ENCODE assay signal across 9 cellular contexts in the genomic region with DNA sequence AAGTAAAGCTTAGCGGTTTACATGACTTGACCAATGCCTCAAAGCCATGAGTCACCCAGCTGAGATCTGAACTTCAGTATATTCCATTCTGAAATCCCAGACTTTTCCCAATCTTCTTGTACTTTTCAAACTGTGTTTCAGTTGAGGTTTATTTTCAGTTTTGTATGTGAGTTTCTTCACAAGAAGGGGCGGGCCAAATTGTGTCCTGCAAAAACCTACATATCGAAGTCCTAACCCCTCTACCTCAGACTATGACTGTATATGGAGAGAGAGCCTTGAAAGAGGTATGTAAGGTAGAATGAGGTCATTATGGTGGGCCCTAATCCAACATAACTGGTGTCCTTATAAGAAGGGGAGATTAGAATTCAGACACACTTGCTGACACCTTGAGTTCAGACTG. TPM values are rescaled to one million over a fixed set of nuclear protein-coding genes. Genes with fewer than 3 reads are reported as not detected.
DNase-seq lines count a peak whose midpoint lies in the region; FAIRE-seq and TF ChIP-seq lines count a peak whose summit lies in the region.
"Had no signal": no experiment of that assay in that cellular context is flagged by ENCODE, and none has a peak within 500 bp of the region (broad histone marks: within the 10 kb centered on the region; RNA-seq: fewer than 3 reads in every experiment).

No MANE protein-coding gene starts in this region.

- no peaks in the 10 kb centered on the region for H3K36me3 ChIP-seq in H1 (ENCODE audit: control insufficient read depth in 2 of 4, insufficient read depth in 4 of 4, low read length in 3 of 4)
- peaks cover 18% of the 10 kb centered on the region for H3K36me3 ChIP-seq in neutrophil

- no peak overlapping the region for H3K9ac ChIP-seq in H1 (replicated peaks in 1 of 4; ENCODE audit: extremely low read depth in 1 of 4, low read depth in 3 of 4, low read length in 3 of 4)

- H3K79me2 ChIP-seq in H1 (ENCODE audit: control insufficient read depth in 1 of 2, insufficient read depth in 2 of 2, low read length in 2 of 2): no peaks in the 10 kb centered on the region

- H2AK5ac ChIP-seq in H1 (ENCODE audit: low read depth, low read length): no peak overlapping the region

- TF ChIP-seq CTCF in AG10803 (conservative IDR thresholded peaks at IDR 0.05; ENCODE audit: low read length): no peak
- TF ChIP-seq CTCF in H1 (IDR thresholded peaks at IDR 0.05; ENCODE audit: control extremely low read depth in 1 of 3, insufficient read depth in 1 of 3, low read depth in 1 of 3, low read length in 3 of 3): no peak
- no peak for TF ChIP-seq CTCF in neutrophil (IDR thresholded peaks at IDR 0.05)

- H3K27ac ChIP-seq in H1 (ENCODE audit: low read depth, low read length) (no peak overlapping the region), neutrophil (peak overlapping the region; percentile 96)

- H3K79me1 ChIP-seq in H1 (ENCODE audit: low read depth, low read length): no peaks in the 10 kb centered on the region

- POLR2A ChIA-PET in H1 (lab: Charles Lee; ENCODE audit: partially characterized antibody): no interaction called here

- H3K27me3 ChIP-seq in H1 (replicated peaks in 1 of 4; ENCODE audit: control insufficient read depth in 3 of 4, extremely low read depth in 1 of 4, insufficient read depth in 3 of 4, low read length in 3 of 4): no peaks in the 10 kb centered on the region
- H3K27me3 ChIP-seq in neutrophil: no peaks in the 10 kb centered on the region

- H3K9me3 ChIP-seq in H1 (ENCODE audit: insufficient read depth in 2 of 2, low read depth in 1 of 2, low read length in 1 of 2) (no peaks in the 10 kb centered on the region), neutrophil (no peaks in the 10 kb centered on the region)

- DNase-seq in AG10803 (ENCODE audit: low read depth) (peak; percentile 26), LHCN-M2 (ENCODE audit: low read depth) (peak; percentile 52), H1 (ENCODE audit: low read depth in 1 of 2, low spot score in 2 of 2) (no peak), SW 1271 (lab: John Stamatoyannopoulos, UW) (no peak), SKM-1 (lab: John Stamatoyannopoulos, UW; ENCODE audit: unreplicated experiment) (no peak), NCI-H2196 (lab: John Stamatoyannopoulos, UW; ENCODE audit: unreplicated experiment) (no peak)
- no peak for DNase-seq in activated naive CD4-positive, alpha-beta T cell (lab: John Stamatoyannopoulos, UW)
- DNase-seq: CD4-positive, alpha-beta memory T cell had no signal

- no peak overlapping the region for H2BK5ac ChIP-seq in H1 (ENCODE audit: low read depth, low read length)

- H3K23ac ChIP-seq in H1 (ENCODE audit: insufficient read length): no peak overlapping the region

- H3K4ac ChIP-seq in H1 (replicated peaks; ENCODE audit: insufficient read length, low read depth, low read length): no peak overlapping the region

- no peaks in the 10 kb centered on the region; the same call in 1 of the 2 replicates for H3K23me2 ChIP-seq in H1 (ENCODE audit: low read depth, low read length)

- H4K91ac ChIP-seq in H1 (replicated peaks; ENCODE audit: insufficient read length, low read length): no peak overlapping the region

- H2BK120ac ChIP-seq in H1 (replicated peaks; ENCODE audit: low read depth, low read length): no peak overlapping the region

- TF ChIP-seq POLR2A in H1 (IDR thresholded peaks at IDR 0.05; ENCODE audit: control extremely low read depth in 1 of 2, low read depth in 2 of 2, low read length in 2 of 2): no peak

- H3K4me1 ChIP-seq in H1 (replicated peaks in 1 of 4; ENCODE audit: control insufficient read depth in 3 of 4, insufficient read depth in 4 of 4, low read length in 3 of 4) (peaks cover 0 to 3% (median 0%) of the 10 kb centered on the region in 4 experiments; a peak in 2 of 7 replicates), neutrophil (ENCODE audit: control insufficient read depth in 1 of 2, insufficient read depth in 1 of 2, low read depth in 1 of 2, low read length in 1 of 2) (peaks cover 43 to 60% of the 10 kb centered on the region in 2 experiments)

- H3K56ac ChIP-seq in H1 (replicated peaks; ENCODE audit: insufficient read length, low read depth, low read length): no peak overlapping the region

- peak overlapping the region; percentile 79; the same call in 1 of the 2 replicates for H2AFZ ChIP-seq in H1 (ENCODE audit: low read length)

- no peaks in the 10 kb centered on the region for H4K20me1 ChIP-seq in H1 (replicated peaks in 1 of 2; ENCODE audit: control insufficient read depth in 1 of 2, insufficient read depth in 2 of 2, low read length in 2 of 2)

- no peak for TF ChIP-seq RAD21 in H1 (IDR thresholded peaks at IDR 0.05 in 1 of 2, conservative IDR thresholded peaks at IDR 0.05 in 1 of 2; ENCODE audit: low read depth in 2 of 2, low read length in 2 of 2)

- no peak overlapping the region for H2BK20ac ChIP-seq in H1 (ENCODE audit: low read length)

- H2BK12ac ChIP-seq in H1 (ENCODE audit: low read depth, low read length): no peak overlapping the region

- H4K8ac ChIP-seq in H1 (ENCODE audit: extremely low read depth, insufficient read depth, low read length): no peak overlapping the region

- H2BK15ac ChIP-seq in H1 (ENCODE audit: low read length): no peak overlapping the region

- WGBS in H1 (ENCODE audit: extremely low coverage in 1 of 2, insufficient coverage in 1 of 2, insufficient read length in 1 of 2, insufficient replicate concordance in 2 of 2, low coverage in 1 of 2, low lambda C conversion rate in 2 of 2, missing lambda C conversion rate in 1 of 2), 2 experiments: 92% methylated on average over 3 of the region's 3 CpGs; no CpG with 5 or more reads in 1 of the 2 experiments

- CTCF ChIA-PET in H1 (lab: Charles Lee; ENCODE audit: partially characterized antibody): no interaction called here

- H3K14ac ChIP-seq in H1 (ENCODE audit: insufficient read length): no peak overlapping the region

- TF ChIP-seq EP300 in H1 (IDR thresholded peaks at IDR 0.05; ENCODE audit: borderline replicate concordance in 1 of 2, low read depth in 2 of 2, low read length in 2 of 2): no peak

- peak overlapping the region; percentile 63 for H3K4me3 ChIP-seq in AG10803 (ENCODE audit: low read length)
- no peak overlapping the region for H3K4me3 ChIP-seq in H1 (ENCODE audit: extremely low read depth in 1 of 4, insufficient read depth in 2 of 4, low read depth in 3 of 4, low read length in 4 of 4)
- H3K4me3 ChIP-seq in neutrophil (ENCODE audit: low read depth in 1 of 2, low read length in 1 of 2): peak overlapping the region; percentile 82 to 83

- no peak overlapping the region for H4K5ac ChIP-seq in H1 (ENCODE audit: insufficient read length, low read depth, low read length)

- no peak overlapping the region for H3K4me2 ChIP-seq in H1 (ENCODE audit: insufficient read depth in 1 of 2, low read depth in 2 of 2, low read length in 2 of 2)

- FAIRE-seq in H1 (lab: Jason Lieb, UNC): no peak

- H3K18ac ChIP-seq in H1 (ENCODE audit: extremely low read depth, low read length): no peak overlapping the region

TF ChIP-seq in H1, 55 proteins besides CTCF, POLR2A, EP300 and RAD21:
- TF ChIP-seq, protein P1, sequence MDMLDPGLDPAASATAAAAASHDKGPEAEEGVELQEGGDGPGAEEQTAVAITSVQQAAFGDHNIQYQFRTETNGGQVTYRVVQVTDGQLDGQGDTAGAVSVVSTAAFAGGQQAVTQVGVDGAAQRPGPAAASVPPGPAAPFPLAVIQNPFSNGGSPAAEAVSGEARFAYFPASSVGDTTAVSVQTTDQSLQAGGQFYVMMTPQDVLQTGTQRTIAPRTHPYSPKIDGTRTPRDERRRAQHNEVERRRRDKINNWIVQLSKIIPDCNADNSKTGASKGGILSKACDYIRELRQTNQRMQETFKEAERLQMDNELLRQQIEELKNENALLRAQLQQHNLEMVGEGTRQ (IDR thresholded peaks at IDR 0.05; ENCODE audit: low read length): no peak
- TF ChIP-seq, protein P2, sequence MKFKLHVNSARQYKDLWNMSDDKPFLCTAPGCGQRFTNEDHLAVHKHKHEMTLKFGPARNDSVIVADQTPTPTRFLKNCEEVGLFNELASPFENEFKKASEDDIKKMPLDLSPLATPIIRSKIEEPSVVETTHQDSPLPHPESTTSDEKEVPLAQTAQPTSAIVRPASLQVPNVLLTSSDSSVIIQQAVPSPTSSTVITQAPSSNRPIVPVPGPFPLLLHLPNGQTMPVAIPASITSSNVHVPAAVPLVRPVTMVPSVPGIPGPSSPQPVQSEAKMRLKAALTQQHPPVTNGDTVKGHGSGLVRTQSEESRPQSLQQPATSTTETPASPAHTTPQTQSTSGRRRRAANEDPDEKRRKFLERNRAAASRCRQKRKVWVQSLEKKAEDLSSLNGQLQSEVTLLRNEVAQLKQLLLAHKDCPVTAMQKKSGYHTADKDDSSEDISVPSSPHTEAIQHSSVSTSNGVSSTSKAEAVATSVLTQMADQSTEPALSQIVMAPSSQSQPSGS (IDR thresholded peaks at IDR 0.05; ENCODE audit: low read length): no peak
- TF ChIP-seq BCL11A (IDR thresholded peaks at IDR 0.05; ENCODE audit: low read depth in 2 of 2, low read length in 2 of 2) (no peak), KDM4A (IDR thresholded peaks at IDR 0.05; ENCODE audit: low read depth, low read length, severe bottlenecking) (no peak), ASH2L (IDR thresholded peaks at IDR 0.05; ENCODE audit: low read length) (no peak), TAF7 (optimal IDR thresholded peaks at IDR 0.05; ENCODE audit: borderline replicate concordance, low read depth, low read length) (no peak), SUZ12 (IDR thresholded peaks at IDR 0.05; ENCODE audit: low read length) (no peak), FOSL1 (IDR thresholded peaks at IDR 0.05; ENCODE audit: insufficient read depth, low read depth, low read length) (no peak)

RNA-seq across cellular contexts. Expression of a gene that starts 0.7 kb away (rescaled TPM):
- 11.0 and 15.2 TPM in 2 replicates for total RNA-seq in LHCN-M2 (2014; rRNA removed)
- 10.3 TPM for polyA plus RNA-seq in LHCN-M2 (2012)
- total RNA-seq in H1 (2021; fragmentation: NEBNext Ultra II Directional; extraction: Animal tissue kit (Norgen Biotek cat#: 25700)): 0.17 and 0.19 TPM in 2 replicates
- polyA plus RNA-seq in H1 (2011; rRNA removed): under 0.01 and 0.02 TPM in 2 replicates
- not detected for polyA plus RNA-seq in H1 (2011; cell fraction: cytosol; rRNA removed)
- not detected for polyA plus RNA-seq in H1 (2011; cell fraction: nucleus; rRNA removed)
- polyA plus RNA-seq in H1 (2012, experiment 1 of 2): 0.04 to 0.14 TPM in 2 of 4 replicates, not detected in the others
- polyA plus RNA-seq in H1 (2012, experiment 2 of 2): 0.04 TPM
- 0.22 TPM for polyA plus RNA-seq in H1 (2013, experiment 1 of 2)
- polyA plus RNA-seq in H1 (2013, experiment 2 of 2): 0.24 TPM
- polyA minus RNA-seq in H1 (2011; rRNA and poly(A)+ RNA removed): 0.07 and 0.09 TPM in 2 replicates
- polyA minus RNA-seq in H1 (2011; cell fraction: cytosol; rRNA and poly(A)+ RNA removed): not detected
- polyA minus RNA-seq in H1 (2011; cell fraction: nucleus; rRNA and poly(A)+ RNA removed): 0.70 TPM

Comparison
In these comparisons a context has a peak if more than half of its experiments do, and no peak if none do; other contexts are left out.
1. DNase-seq: peak in AG10803 (single experiment) and LHCN-M2 (single experiment); none in H1 (0 of 2), SW 1271 (0 of 2), SKM-1 (single experiment), NCI-H2196 (single experiment) and activated naive CD4-positive, alpha-beta T cell (0 of 4).
2. H3K4me3 ChIP-seq: peak in AG10803 (single experiment) and neutrophil (2 of 2); none in H1 (0 of 4).
3. RNA of a gene that starts 0.7 kb away (total RNA-seq): 11.0 to 15.2 TPM in LHCN-M2; 0.17 to 0.19 TPM in H1; every median in the first group is over 10 times any median in the second.